In the genomic region with DNA sequence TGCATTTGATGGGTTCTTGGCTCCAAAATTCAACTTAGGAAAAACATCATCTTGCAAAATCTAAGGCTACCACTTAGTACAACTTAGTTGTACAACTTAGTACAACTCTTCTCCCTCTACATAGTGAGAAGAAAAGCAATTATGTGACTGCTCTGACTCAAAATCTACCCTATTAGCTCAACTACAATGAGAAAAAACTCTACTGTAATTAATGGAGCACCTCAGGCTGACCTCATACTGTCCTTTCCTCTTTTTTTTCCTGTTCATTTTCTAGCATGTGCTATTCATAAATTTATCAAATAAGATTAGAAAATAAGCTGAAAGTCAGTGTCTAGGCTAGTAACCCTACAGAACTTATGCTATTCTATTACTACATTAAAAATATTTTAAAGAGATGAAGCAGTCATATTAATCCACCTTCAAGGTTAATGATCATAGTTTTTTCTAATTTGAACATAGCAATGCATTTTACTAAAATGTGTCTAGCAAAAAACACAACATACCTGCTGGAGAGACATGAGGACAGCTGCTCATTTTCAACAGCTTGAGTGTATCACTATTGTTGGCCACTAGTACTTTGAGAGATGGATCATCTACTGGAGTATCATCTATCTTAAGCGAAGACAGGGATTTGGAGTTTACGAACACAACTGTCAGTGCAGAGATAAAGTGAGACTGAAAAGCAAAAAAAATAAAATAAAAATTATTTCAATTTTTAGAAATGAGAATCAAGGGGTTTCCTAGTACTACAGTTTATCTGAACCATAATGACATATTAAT, we compare ENCODE assay signal across 19 cellular contexts.
"Had no signal": no experiment of that assay in that cellular context is flagged by ENCODE, and none has a peak within 500 bp of the region (broad histone marks: within the 10 kb centered on the region; RNA-seq: fewer than 3 reads in every experiment).

No MANE protein-coding gene starts in this region.

- ATAC-seq: activated CD8-positive, alpha-beta T cell treated with anti-CD3 and anti-CD28 coated beads, Interleukin-2, amount 10 ng/mL, durations not matched to agents 7 days and 5 days; activated T-helper 17 cell treated with anti-CD3 and anti-CD28 coated beads, Interleukin-2, amount 50 U/mL, for 72 hours; foreskin keratinocyte; lower lobe of right lung; WTC11 had no signal

- H3K27ac ChIP-seq: foreskin keratinocyte, lower lobe of right lung, prostate gland, upper lobe of left lung had no signal

- H3K4me3 Mint-ChIP-seq: activated CD8-positive, alpha-beta T cell treated with anti-CD3 and anti-CD28 coated beads, Interleukin-2, amount 10 ng/mL, durations not matched to agents 7 days and 5 days; activated T-helper 17 cell treated with anti-CD3 and anti-CD28 coated beads, Interleukin-2, amount 50 U/mL, for 72 hours; brain; naive B cell; neural crest cell; WTC11 had no signal

- H3K27me3 ChIP-seq: foreskin keratinocyte, upper lobe of left lung had no signal

- H3K4me3 ChIP-seq: lower lobe of right lung, prostate gland, upper lobe of left lung had no signal

- H3K9me3 Mint-ChIP-seq: activated T-helper 17 cell treated with anti-CD3 and anti-CD28 coated beads, Interleukin-2, amount 50 U/mL, for 72 hours; brain; naive B cell; neural crest cell; WTC11 had no signal

- H3K4me1 Mint-ChIP-seq: neural crest cell, WTC11 had no signal

- H3K27ac Mint-ChIP-seq: activated CD8-positive, alpha-beta T cell treated with anti-CD3 and anti-CD28 coated beads, Interleukin-2, amount 10 ng/mL, durations not matched to agents 7 days and 5 days; WTC11 had no signal

- H3K9me3 ChIP-seq: lower lobe of right lung, prostate gland, upper lobe of left lung had no signal

- H3K36me3 ChIP-seq: prostate gland had no signal

- H3K27me3 Mint-ChIP-seq: activated T-helper 17 cell treated with anti-CD3 and anti-CD28 coated beads, Interleukin-2, amount 50 U/mL, for 72 hours; brain; naive B cell had no signal

- DNase-seq: activated CD4-positive, alpha-beta T cell treated with anti-CD3 and anti-CD28 coated beads for 4 hours; activated CD8-positive, alpha-beta T cell treated with anti-CD3 and anti-CD28 coated beads, Interleukin-2, amount 10 ng/mL, durations not matched to agents 7 days and 5 days; anterior cingulate cortex; caudate nucleus; dermis blood vessel endothelial cell; effector CD8-positive, alpha-beta T cell; foreskin keratinocyte; kidney; lower lobe of right lung; naive B cell; stimulated activated CD4-positive, alpha-beta T cell treated with anti-CD3 and anti-CD28 coated beads, Interleukin-4, amount 100 ng/mL, for 24 hours; stimulated activated naive CD4-positive, alpha-beta T cell treated with Interleukin-2 at 50 U/mL for 16 hours; T1000; upper lobe of left lung had no signal

- H3K4me1 ChIP-seq: foreskin keratinocyte, prostate gland had no signal
